In genomic region chr2:47299555-47299954, GRCh38 we compare ENCODE assay signal across 1 cellular context.
TF ChIP-seq lines count a peak whose summit lies in the region.

No MANE protein-coding gene starts in this region.

TF ChIP-seq in SK-N-SH treated with all-trans-retinoic acid at 6 μM for 48 hours, 23 proteins besides CTCF, POLR2A, EP300 and RAD21 (continued from another document):
- TF ChIP-seq, protein P1, sequence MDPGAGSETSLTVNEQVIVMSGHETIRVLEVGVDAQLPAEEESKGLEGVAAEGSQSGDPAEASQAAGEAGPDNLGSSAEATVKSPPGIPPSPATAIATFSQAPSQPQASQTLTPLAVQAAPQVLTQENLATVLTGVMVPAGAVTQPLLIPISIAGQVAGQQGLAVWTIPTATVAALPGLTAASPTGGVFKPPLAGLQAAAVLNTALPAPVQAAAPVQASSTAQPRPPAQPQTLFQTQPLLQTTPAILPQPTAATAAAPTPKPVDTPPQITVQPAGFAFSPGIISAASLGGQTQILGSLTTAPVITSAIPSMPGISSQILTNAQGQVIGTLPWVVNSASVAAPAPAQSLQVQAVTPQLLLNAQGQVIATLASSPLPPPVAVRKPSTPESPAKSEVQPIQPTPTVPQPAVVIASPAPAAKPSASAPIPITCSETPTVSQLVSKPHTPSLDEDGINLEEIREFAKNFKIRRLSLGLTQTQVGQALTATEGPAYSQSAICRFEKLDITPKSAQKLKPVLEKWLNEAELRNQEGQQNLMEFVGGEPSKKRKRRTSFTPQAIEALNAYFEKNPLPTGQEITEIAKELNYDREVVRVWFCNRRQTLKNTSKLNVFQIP (CRISPR knock-in tag; IDR thresholded peaks at IDR 0.05; ENCODE audit: borderline replicate concordance, low read depth) = no peak
- TF ChIP-seq ZFP30 (CRISPR knock-in tag; IDR thresholded peaks at IDR 0.05) (no peak), GLIS3 (CRISPR knock-in tag; IDR thresholded peaks at IDR 0.05) (no peak), BACH2 (CRISPR knock-in tag; IDR thresholded peaks at IDR 0.05; ENCODE audit: borderline replicate concordance) (no peak)
